In the genomic region with DNA sequence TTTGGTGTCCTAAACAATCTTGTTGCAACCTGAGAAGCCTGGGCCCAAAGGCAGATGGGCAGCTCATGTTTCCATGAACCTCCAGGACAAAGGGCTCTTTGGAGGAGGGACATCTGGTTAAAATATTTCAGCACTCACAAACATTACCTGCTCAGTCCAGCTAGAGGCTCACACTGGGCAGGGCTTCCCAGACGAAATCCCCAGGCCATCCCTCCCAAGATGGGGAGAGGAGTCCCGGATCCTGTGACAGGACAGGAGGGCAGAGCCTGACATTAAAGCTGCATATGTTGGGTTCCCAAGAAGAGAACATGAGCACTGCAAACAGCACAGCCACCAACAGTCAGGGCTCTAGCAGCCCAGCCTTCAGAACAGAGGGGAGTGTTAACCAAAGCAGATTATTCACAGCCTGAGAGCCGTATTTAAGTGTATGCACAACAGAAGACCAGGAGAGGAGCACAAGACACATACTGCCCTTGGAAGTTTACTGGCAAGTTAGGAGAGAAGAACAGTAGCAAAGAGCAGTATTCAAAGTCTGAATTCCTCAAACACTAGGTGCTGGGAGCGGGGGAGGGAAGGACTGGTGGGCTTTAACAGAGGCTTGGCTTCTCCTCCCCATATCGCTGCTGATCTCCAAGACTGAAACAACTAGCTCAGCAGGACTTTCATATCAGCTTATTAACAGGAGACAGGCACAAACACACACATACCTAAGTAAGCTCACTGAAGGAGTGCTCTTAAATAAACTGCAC, we compare ENCODE assay signal across 15 cellular contexts. TPM values are rescaled to one million over a fixed set of nuclear protein-coding genes. Genes with fewer than 3 reads are reported as not detected.
DNase-seq lines count a peak whose midpoint lies in the region; ATAC-seq and TF ChIP-seq lines count a peak whose summit lies in the region.
"Had no signal": no experiment of that assay in that cellular context is flagged by ENCODE, and none has a peak within 500 bp of the region (broad histone marks: within the 10 kb centered on the region; RNA-seq: fewer than 3 reads in every experiment).

No MANE protein-coding gene starts in this region.

- no peak overlapping the region for H3K27ac ChIP-seq in left lung
- H3K27ac ChIP-seq in stomach smooth muscle (ENCODE audit: low read length), result no peak overlapping the region
- H3K27ac ChIP-seq: suprapubic skin had no signal

- H3K36me3 ChIP-seq in left lung (no peaks in the 10 kb centered on the region), stomach smooth muscle (ENCODE audit: control insufficient read depth in 2 of 2, insufficient read depth in 2 of 2, low read length in 2 of 2) (no peaks in the 10 kb centered on the region)
- H3K36me3 ChIP-seq: suprapubic skin had no signal

- DNase-seq in NCI-H2171 treated with DMSO at 0.1 percent for 48 hours (lab: John Stamatoyannopoulos, UW) (peak; percentile 57), NCI-H2171 (lab: John Stamatoyannopoulos, UW) (no peak), T-helper 17 cell (no peak), left lung (no peak), ureter (ENCODE audit: low spot score) (no peak)
- DNase-seq in activated CD4-positive, alpha-beta memory T cell treated with anti-CD3 and anti-CD28 coated beads, Interleukin-2, amount 10 ng/mL, durations not matched to agents 7 days and 5 days, result no peak
- DNase-seq: CD4-positive, alpha-beta memory T cell; left colon; MV-4-11; SHP77 treated with DMSO at 0.1 percent for 48 hours had no signal

- TF ChIP-seq CTCF in left lung (IDR thresholded peaks at IDR 0.05), result no peak

- H3K4me3 ChIP-seq in left lung (no peak overlapping the region), stomach smooth muscle (ENCODE audit: low read length in 2 of 2) (peak overlapping the region; percentile 40 to 61)
- H3K4me3 ChIP-seq: suprapubic skin had no signal

- H3K4me1 ChIP-seq in left lung, result peaks cover 3 to 16% of the 10 kb centered on the region in 2 donors
- H3K4me1 ChIP-seq in stomach smooth muscle (ENCODE audit: control insufficient read depth, insufficient read depth, low read length), result peaks cover 34% of the 10 kb centered on the region

- no peak overlapping the region for H3K9ac ChIP-seq in stomach smooth muscle (ENCODE audit: low read length in 2 of 2)

- H3K27ac Mint-ChIP-seq in T-helper 17 cell, result peak overlapping the region; percentile 29
- no peak overlapping the region for H3K27ac Mint-ChIP-seq in activated CD4-positive, alpha-beta memory T cell treated with anti-CD3 and anti-CD28 coated beads, Interleukin-2, amount 10 ng/mL, durations not matched to agents 7 days and 5 days
- H3K27ac Mint-ChIP-seq: activated naive CD4-positive, alpha-beta T cell treated with anti-CD3 and anti-CD28 coated beads, Interleukin-2, amount 50 U/mL, for 72 hours; natural killer cell treated with Interleukin-12 subunit alpha and Interleukin-12 subunit beta and Interleukin-15 and Interleukin-18, amount 100 ng/mL, for 72 hours had no signal

- intact Hi-C loops in left lung (cut with DNase I), result no loop called here

- no peaks in the 10 kb centered on the region for H3K36me3 Mint-ChIP-seq in T-helper 17 cell (ENCODE audit: low read depth)
- H3K36me3 Mint-ChIP-seq in activated CD4-positive, alpha-beta memory T cell treated with anti-CD3 and anti-CD28 coated beads, Interleukin-2, amount 10 ng/mL, durations not matched to agents 7 days and 5 days (ENCODE audit: low read depth), result no peaks in the 10 kb centered on the region
- H3K36me3 Mint-ChIP-seq: activated naive CD4-positive, alpha-beta T cell treated with anti-CD3 and anti-CD28 coated beads, Interleukin-2, amount 50 U/mL, for 72 hours; CD4-positive, alpha-beta memory T cell; natural killer cell treated with Interleukin-12 subunit alpha and Interleukin-12 subunit beta and Interleukin-15 and Interleukin-18, amount 100 ng/mL, for 72 hours had no signal

- H3K27me3 Mint-ChIP-seq in T-helper 17 cell, result peaks cover 44% of the 10 kb centered on the region
- peaks cover 26% of the 10 kb centered on the region for H3K27me3 Mint-ChIP-seq in activated CD4-positive, alpha-beta memory T cell treated with anti-CD3 and anti-CD28 coated beads, Interleukin-2, amount 10 ng/mL, durations not matched to agents 7 days and 5 days

- H3K9me3 ChIP-seq in T-helper 17 cell (ENCODE audit: control insufficient read depth, low read length, poor library complexity, severe bottlenecking) (no peaks in the 10 kb centered on the region), left lung (no peaks in the 10 kb centered on the region), stomach smooth muscle (ENCODE audit: control insufficient read depth in 2 of 2, low read length in 2 of 2) (no peaks in the 10 kb centered on the region)
- H3K9me3 ChIP-seq: suprapubic skin had no signal

- H3K4me3 Mint-ChIP-seq in T-helper 17 cell, result no peak overlapping the region
- H3K4me3 Mint-ChIP-seq in activated CD4-positive, alpha-beta memory T cell treated with anti-CD3 and anti-CD28 coated beads, Interleukin-2, amount 10 ng/mL, durations not matched to agents 7 days and 5 days, result no peak overlapping the region
- H3K4me3 Mint-ChIP-seq: CD4-positive, alpha-beta memory T cell; natural killer cell treated with Interleukin-12 subunit alpha and Interleukin-12 subunit beta and Interleukin-15 and Interleukin-18, amount 100 ng/mL, for 72 hours had no signal

- POLR2A ChIA-PET in activated CD4-positive, alpha-beta memory T cell treated with anti-CD3 and anti-CD28 coated beads, Interleukin-2, amount 10 ng/mL, durations not matched to agents 7 days and 5 days (lab: Charles Lee), result no interaction called here

- H3K9me3 Mint-ChIP-seq in activated CD4-positive, alpha-beta memory T cell treated with anti-CD3 and anti-CD28 coated beads, Interleukin-2, amount 10 ng/mL, durations not matched to agents 7 days and 5 days, result no peaks in the 10 kb centered on the region
- H3K9me3 Mint-ChIP-seq: activated naive CD4-positive, alpha-beta T cell treated with anti-CD3 and anti-CD28 coated beads, Interleukin-2, amount 50 U/mL, for 72 hours; CD4-positive, alpha-beta memory T cell; natural killer cell treated with Interleukin-12 subunit alpha and Interleukin-12 subunit beta and Interleukin-15 and Interleukin-18, amount 100 ng/mL, for 72 hours had no signal

- peaks cover 11% of the 10 kb centered on the region for H3K4me1 Mint-ChIP-seq in T-helper 17 cell
- H3K4me1 Mint-ChIP-seq in activated CD4-positive, alpha-beta memory T cell treated with anti-CD3 and anti-CD28 coated beads, Interleukin-2, amount 10 ng/mL, durations not matched to agents 7 days and 5 days, result peaks cover 2% of the 10 kb centered on the region

- no peak for ATAC-seq in T-helper 17 cell
- ATAC-seq in left lung, result peak; percentile 52
- ATAC-seq in HG03095 (IDR thresholded peaks at IDR 0.05; ENCODE audit: unreplicated experiment), result no peak
- ATAC-seq: activated naive CD4-positive, alpha-beta T cell treated with anti-CD3 and anti-CD28 coated beads, Interleukin-2, amount 50 U/mL, for 72 hours; natural killer cell treated with Interleukin-12 subunit alpha and Interleukin-12 subunit beta and Interleukin-15 and Interleukin-18, amount 100 ng/mL, for 72 hours had no signal

- H3K27me3 ChIP-seq in left lung (no peaks in the 10 kb centered on the region), stomach smooth muscle (ENCODE audit: control insufficient read depth in 1 of 2, insufficient read depth in 2 of 2, low read length in 2 of 2) (no peaks in the 10 kb centered on the region)
- H3K27me3 ChIP-seq: suprapubic skin had no signal

- CTCF ChIA-PET in activated CD4-positive, alpha-beta memory T cell treated with anti-CD3 and anti-CD28 coated beads, Interleukin-2, amount 10 ng/mL, durations not matched to agents 7 days and 5 days (lab: Charles Lee), result interaction anchor here (1.6 to 2.0 kb wide), 3 partner anchors 129 to 452 kb away, joined by 4 to 7 read pairs (median 4); a partner anchor contains a TSS

RNA-seq across cellular contexts. Expression of a gene that starts 12.4 kb away (rescaled TPM):
- 1 to 10 TPM; 1.1 to 2.3 TPM for total RNA-seq in T-helper 17 cell
- 1 to 10 TPM; 5.9 to 7.2 TPM for total RNA-seq in left lung
- total RNA-seq in activated CD4-positive, alpha-beta memory T cell treated with anti-CD3 and anti-CD28 coated beads, Interleukin-2, amount 10 ng/mL, durations not matched to agents 7 days and 5 days, result under 1 TPM; 0.78 to 0.88 TPM
- 9.5 TPM for total RNA-seq in ureter

RNA-seq across cellular contexts. Expression of a gene that starts 13.3 kb away (rescaled TPM):
- total RNA-seq in T-helper 17 cell (10 to 100 TPM; 23.8 to 27.5 TPM), left lung (10 to 100 TPM; 31.2 to 31.9 TPM), ureter (31.7 TPM)
- 10 to 100 TPM; 24.0 to 28.9 TPM for total RNA-seq in activated CD4-positive, alpha-beta memory T cell treated with anti-CD3 and anti-CD28 coated beads, Interleukin-2, amount 10 ng/mL, durations not matched to agents 7 days and 5 days

RNA-seq across cellular contexts. Expression of a gene that starts 25.6 kb away (rescaled TPM):
- 1 to 10 TPM; 3.1 to 3.8 TPM for total RNA-seq in T-helper 17 cell
- total RNA-seq in left lung, result 10 to 100 TPM; 16.9 to 18.2 TPM
- total RNA-seq in activated CD4-positive, alpha-beta memory T cell treated with anti-CD3 and anti-CD28 coated beads, Interleukin-2, amount 10 ng/mL, durations not matched to agents 7 days and 5 days, result 1 to 10 TPM; 9.4 to 10.0 TPM
- 19.7 TPM for total RNA-seq in ureter

Comparison
In these comparisons a context has a peak if more than half of its experiments do, and no peak if none do; other contexts are left out.
1. H3K4me3 ChIP-seq: peak in stomach smooth muscle (2 of 2); none in left lung (0 of 2).